In the genomic region with DNA sequence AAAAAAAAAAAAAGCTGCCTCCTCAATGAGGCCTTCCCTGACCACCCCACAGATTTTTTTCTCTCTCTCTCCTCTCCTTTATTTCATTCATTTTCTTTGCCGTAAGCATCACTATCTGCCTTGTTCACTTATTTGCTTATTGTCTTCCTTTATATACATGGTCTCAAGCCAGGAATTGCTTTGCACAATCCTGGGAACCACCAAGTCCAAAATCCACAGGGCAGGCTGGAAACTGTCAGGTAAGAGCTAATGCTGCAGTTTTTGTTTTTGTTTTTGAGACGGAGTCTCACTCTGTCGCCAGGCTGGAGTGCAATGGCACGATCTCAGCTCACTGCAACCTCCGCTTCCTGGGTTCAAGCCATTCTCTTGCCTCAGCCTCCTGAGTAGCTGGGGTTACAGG, we compare ENCODE assay signal across 11 cellular contexts. TPM values are rescaled to one million over a fixed set of nuclear protein-coding genes. Genes with fewer than 3 reads are reported as not detected.
"Had no signal": no experiment of that assay in that cellular context is flagged by ENCODE, and none has a peak within 500 bp of the region (broad histone marks: within the 10 kb centered on the region; RNA-seq: fewer than 3 reads in every experiment).

No MANE protein-coding gene starts in this region.

RNA-seq across cellular contexts. Expression of a gene that starts 14.5 kb away (rescaled TPM):
- total RNA-seq: OCI-LY7, PC-3, PC-9, Right ventricle myocardium inferior, Right ventricle myocardium superior, RPMI7951, SJCRH30, SK-MEL-5 had no signal

RNA-seq across cellular contexts. Expression of a gene that starts 26.1 kb away (rescaled TPM):
- total RNA-seq: OCI-LY7, PC-3, PC-9, Peyer's patch, Right ventricle myocardium inferior, Right ventricle myocardium superior, RPMI7951, SJCRH30, SJSA1 had no signal

RNA-seq across cellular contexts. Expression of a gene that starts 37.9 kb away (rescaled TPM):
- total RNA-seq: OCI-LY7, PC-3, PC-9, Peyer's patch, RPMI7951, SJSA1 had no signal
- polyA plus RNA-seq: SK-N-SH had no signal
